In genomic region chr20:57573176-57573575, GRCh38 we compare ENCODE assay signal across 24 cellular contexts. TPM values are rescaled to one million over a fixed set of nuclear protein-coding genes. Genes with fewer than 3 reads are reported as not detected.
"Had no signal": no experiment of that assay in that cellular context is flagged by ENCODE, and none has a peak within 500 bp of the region (broad histone marks: within the 10 kb centered on the region; RNA-seq: fewer than 3 reads in every experiment).

No MANE protein-coding gene starts in this region.

- H3K4me1 Mint-ChIP-seq: activated CD4-positive, alpha-beta T cell treated with anti-CD3 and anti-CD28 coated beads, Interleukin-2, amount 10 ng/mL, durations not matched to agents 24 days and 14 days had no signal

- ATAC-seq: activated CD8-positive, alpha-beta T cell treated with anti-CD3 and anti-CD28 coated beads, Interleukin-2, amount 10 ng/mL, durations not matched to agents 7 days and 5 days; left lung; naive thymus-derived CD8-positive, alpha-beta T cell had no signal

- H3K27ac ChIP-seq: colonic mucosa, esophagus squamous epithelium, left lung, suprapubic skin had no signal

- H3K4me3 ChIP-seq: colonic mucosa, esophagus squamous epithelium, left lung, suprapubic skin had no signal

- H3K36me3 Mint-ChIP-seq: naive thymus-derived CD8-positive, alpha-beta T cell had no signal

- H3K27me3 ChIP-seq: colonic mucosa had no signal

- H3K27ac Mint-ChIP-seq: activated CD4-positive, alpha-beta T cell treated with anti-CD3 and anti-CD28 coated beads, Interleukin-2, amount 10 ng/mL, durations not matched to agents 24 days and 14 days; activated CD8-positive, alpha-beta T cell treated with anti-CD3 and anti-CD28 coated beads, Interleukin-2, amount 10 ng/mL, durations not matched to agents 7 days and 5 days; activated naive CD8-positive, alpha-beta T cell; naive thymus-derived CD8-positive, alpha-beta T cell; stimulated activated naive CD8-positive, alpha-beta T cell treated with anti-CD3 and anti-CD28 coated beads, Interleukin-15, Interleukin-2, amounts not matched to agents 100 ng/mL and 50 ng/mL, for 24 hours; T-helper 2 cell treated with Interferon-gamma antibody and Interleukin-4, amounts not matched to agents 5 μg/mL and 100 μg/mL, for 36 hours had no signal

- H3K4me3 Mint-ChIP-seq: activated CD4-positive, alpha-beta T cell treated with anti-CD3 and anti-CD28 coated beads, Interleukin-2, amount 10 ng/mL, durations not matched to agents 24 days and 14 days; activated CD8-positive, alpha-beta T cell treated with anti-CD3 and anti-CD28 coated beads, Interleukin-2, amount 10 ng/mL, durations not matched to agents 7 days and 5 days; activated naive CD8-positive, alpha-beta T cell; naive thymus-derived CD8-positive, alpha-beta T cell; stimulated activated naive CD8-positive, alpha-beta T cell treated with anti-CD3 and anti-CD28 coated beads, Interleukin-15, Interleukin-2, amounts not matched to agents 100 ng/mL and 50 ng/mL, for 24 hours; T-helper 2 cell treated with Interferon-gamma antibody and Interleukin-4, amounts not matched to agents 5 μg/mL and 100 μg/mL, for 36 hours had no signal

- H3K4me1 ChIP-seq: esophagus squamous epithelium, left lung, suprapubic skin had no signal

- FAIRE-seq: endothelial cell of umbilical vein, small intestine had no signal

- H3K9me3 Mint-ChIP-seq: activated CD4-positive, alpha-beta T cell treated with anti-CD3 and anti-CD28 coated beads, Interleukin-2, amount 10 ng/mL, durations not matched to agents 24 days and 14 days; naive thymus-derived CD8-positive, alpha-beta T cell; stimulated activated naive CD8-positive, alpha-beta T cell treated with anti-CD3 and anti-CD28 coated beads, Interleukin-15, Interleukin-2, amounts not matched to agents 100 ng/mL and 50 ng/mL, for 24 hours; T-helper 2 cell treated with Interferon-gamma antibody and Interleukin-4, amounts not matched to agents 5 μg/mL and 100 μg/mL, for 36 hours had no signal

- H3K36me3 ChIP-seq: colonic mucosa, esophagus squamous epithelium, left lung, suprapubic skin had no signal

- DNase-seq: activated CD4-positive, alpha-beta T cell treated with anti-CD3 and anti-CD28 coated beads, Interleukin-2, amount 10 ng/mL, durations not matched to agents 24 days and 14 days; activated CD4-positive, CD25-positive, alpha-beta regulatory T cell; activated CD8-positive, alpha-beta memory T cell treated with anti-CD3 and anti-CD28 coated beads, Interleukin-2, amount 50 U/mL, for 4 hours; activated CD8-positive, alpha-beta T cell treated with anti-CD3 and anti-CD28 coated beads, Interleukin-2, amount 10 ng/mL, durations not matched to agents 7 days and 5 days; activated gamma-delta T cell; activated T-cell treated with anti-CD3 and anti-CD28 coated beads, Interleukin-2, amount 50 U/mL, for 48 hours; amniotic stem cell; central memory CD4-positive, alpha-beta T cell; colonic mucosa; esophagus squamous epithelium; left lung; mammary epithelial cell; naive thymus-derived CD8-positive, alpha-beta T cell; nucleus accumbens; small intestine; trophoblast cell had no signal

- H3K9me3 ChIP-seq: colonic mucosa, esophagus squamous epithelium, left lung, suprapubic skin had no signal

RNA-seq across cellular contexts. Expression of gene PCK1, which starts 12.3 kb away (rescaled TPM):
- total RNA-seq: activated CD4-positive, alpha-beta T cell treated with anti-CD3 and anti-CD28 coated beads, Interleukin-2, amount 10 ng/mL, durations not matched to agents 24 days and 14 days; activated CD8-positive, alpha-beta T cell treated with anti-CD3 and anti-CD28 coated beads, Interleukin-2, amount 10 ng/mL, durations not matched to agents 7 days and 5 days; endothelial cell of umbilical vein; fibroblast of villous mesenchyme; glomerular endothelial cell; left lung; mammary epithelial cell; naive thymus-derived CD8-positive, alpha-beta T cell had no signal
- polyA plus RNA-seq: endothelial cell of umbilical vein; mammary epithelial cell; naive thymus-derived CD8-positive, alpha-beta T cell had no signal

RNA-seq across cellular contexts. Expression of gene ZBP1, which starts 47.0 kb away (rescaled TPM):
- total RNA-seq: endothelial cell of umbilical vein, fibroblast of villous mesenchyme, glomerular endothelial cell, mammary epithelial cell had no signal
- polyA plus RNA-seq: endothelial cell of umbilical vein, mammary epithelial cell had no signal

RNA-seq across cellular contexts. Expression of gene CTCFL, which starts 48.2 kb away (rescaled TPM):
- total RNA-seq: activated CD4-positive, alpha-beta T cell treated with anti-CD3 and anti-CD28 coated beads, Interleukin-2, amount 10 ng/mL, durations not matched to agents 24 days and 14 days; activated CD8-positive, alpha-beta T cell treated with anti-CD3 and anti-CD28 coated beads, Interleukin-2, amount 10 ng/mL, durations not matched to agents 7 days and 5 days; endothelial cell of umbilical vein; fibroblast of villous mesenchyme; glomerular endothelial cell; left lung; mammary epithelial cell; naive thymus-derived CD8-positive, alpha-beta T cell; posterior vena cava; suprapubic skin had no signal
- polyA plus RNA-seq: endothelial cell of umbilical vein; mammary epithelial cell; naive thymus-derived CD8-positive, alpha-beta T cell had no signal
